Comparison of ENCODE assay signal across 12 cellular contexts in the genomic region with DNA sequence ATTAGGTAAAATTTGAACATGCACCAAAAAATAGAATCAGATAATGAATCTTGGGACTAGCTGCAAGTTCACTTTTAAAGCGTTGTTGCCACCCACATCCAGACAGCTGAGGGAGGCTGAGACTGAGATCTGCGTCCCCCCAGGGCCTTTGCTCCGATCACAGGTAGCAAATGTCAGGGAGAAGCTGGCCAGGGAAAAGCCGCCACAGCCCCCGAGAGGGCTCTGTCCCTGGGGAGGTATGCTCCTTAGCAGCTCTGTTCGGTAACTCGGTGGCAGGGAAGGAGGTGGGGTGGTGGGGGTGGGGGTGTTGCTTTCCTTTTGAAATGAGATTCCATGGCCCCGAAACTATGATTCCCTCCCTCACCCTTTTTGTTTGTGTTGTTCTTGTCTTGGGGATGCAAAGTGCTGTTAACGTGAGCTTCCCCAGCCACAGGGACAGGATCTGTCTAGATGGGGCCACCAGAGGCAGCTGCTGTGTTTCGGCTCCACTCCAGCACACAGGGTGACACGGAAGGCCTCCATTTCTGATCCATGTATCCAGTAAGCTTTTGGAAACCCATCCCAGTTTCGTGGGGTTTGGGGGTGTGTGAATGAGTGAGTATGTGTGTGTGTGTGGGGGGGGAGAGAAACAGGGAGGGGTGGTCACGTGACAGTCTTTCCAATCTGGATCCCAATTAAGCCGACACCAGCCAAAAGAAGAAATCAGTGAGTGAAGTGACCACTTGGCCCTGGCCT. TPM values are rescaled to one million over a fixed set of nuclear protein-coding genes. Genes with fewer than 3 reads are reported as not detected.
DNase-seq lines count a peak whose midpoint lies in the region; ATAC-seq and TF ChIP-seq lines count a peak whose summit lies in the region.
"Had no signal": no experiment of that assay in that cellular context is flagged by ENCODE, and none has a peak within 500 bp of the region (broad histone marks: within the 10 kb centered on the region; RNA-seq: fewer than 3 reads in every experiment).

No MANE protein-coding gene starts in this region.

- H2AK5ac ChIP-seq in mesendoderm (ENCODE audit: low read length), result no peak overlapping the region

- no peak for TF ChIP-seq CTCF in heart left ventricle (IDR thresholded peaks at IDR 0.05)

- no peak overlapping the region for H3K4me3 Mint-ChIP-seq in natural killer cell treated with Interleukin-12 subunit alpha and Interleukin-12 subunit beta and Interleukin-15 and Interleukin-18, amount 100 ng/mL, for 72 hours

- H3K4me1 ChIP-seq in heart left ventricle (peaks cover 0 to 19% (median 7%) of the 10 kb centered on the region in 12 donors), mesendoderm (ENCODE audit: control insufficient read depth, low read depth, low read length) (peaks cover 2% of the 10 kb centered on the region), urinary bladder (ENCODE audit: insufficient read depth) (peaks cover 4% of the 10 kb centered on the region)

- H3K27ac Mint-ChIP-seq in natural killer cell treated with Interleukin-12 subunit alpha and Interleukin-12 subunit beta and Interleukin-15 and Interleukin-18, amount 100 ng/mL, for 72 hours, result no peak overlapping the region

- WGBS in heart left ventricle, 4 donors, result 14 to 23% (median 17%) methylated on average over 14 of the region's 14 CpGs
- WGBS in mesendoderm (ENCODE audit: extremely low coverage, insufficient coverage, low lambda C conversion rate), result no CpG with 5 or more reads among the region's 14 CpGs
- WGBS in urinary bladder, result 32% methylated on average over 14 of the region's 14 CpGs

- no peaks in the 10 kb centered on the region for H3K9me3 ChIP-seq in heart left ventricle

- no peak for ATAC-seq in heart left ventricle
- ATAC-seq in left ventricle myocardium superior, result no peak
- ATAC-seq in natural killer cell treated with Interleukin-12 subunit alpha and Interleukin-12 subunit beta and Interleukin-15 and Interleukin-18, amount 100 ng/mL, for 72 hours, result no peak
- ATAC-seq in GM19455 (IDR thresholded peaks at IDR 0.05; ENCODE audit: unreplicated experiment), result no peak
- no peak for ATAC-seq in HG03520 (IDR thresholded peaks at IDR 0.05; ENCODE audit: unreplicated experiment)

- no peak for TF ChIP-seq POLR2A in heart left ventricle (IDR thresholded peaks at IDR 0.05)

- intact Hi-C loops in heart left ventricle (cut with DNase I), result no loop called here
- intact Hi-C loops in left ventricle myocardium superior (cut with micrococcal nuclease), result no loop called here

- H3K4ac ChIP-seq in mesendoderm (ENCODE audit: low read depth, low read length), result no peak overlapping the region

- H3K4me3 ChIP-seq in heart left ventricle, result peak overlapping the region in 10 of 12 donors; percentile 27 to 57 (median 50)
- peak overlapping the region; percentile 28 for H3K4me3 ChIP-seq in mesendoderm (ENCODE audit: low read length)
- peak overlapping the region; percentile 44 for H3K4me3 ChIP-seq in urinary bladder (ENCODE audit: low read depth, low read length)

- H3K79me1 ChIP-seq in mesendoderm (ENCODE audit: low read length), result no peaks in the 10 kb centered on the region

- no peak overlapping the region for H2BK120ac ChIP-seq in mesendoderm (ENCODE audit: low read depth, low read length)

- H3K56ac ChIP-seq in mesendoderm (ENCODE audit: low read length), result peak overlapping the region; percentile 82

- H2BK15ac ChIP-seq in mesendoderm (replicated peaks; ENCODE audit: low read depth), result no peak overlapping the region

- H3K4me1 Mint-ChIP-seq in natural killer cell treated with Interleukin-12 subunit alpha and Interleukin-12 subunit beta and Interleukin-15 and Interleukin-18, amount 100 ng/mL, for 72 hours (ENCODE audit: low read depth in 2 of 2), result peaks cover 0 to 2% of the 10 kb centered on the region in 2 donors

- no peaks in the 10 kb centered on the region for H3K36me3 ChIP-seq in heart left ventricle
- H3K36me3 ChIP-seq in mesendoderm (ENCODE audit: control insufficient read depth, insufficient read depth, low read length), result no peaks in the 10 kb centered on the region
- H3K36me3 ChIP-seq in urinary bladder (ENCODE audit: insufficient read depth), result no peaks in the 10 kb centered on the region

- H3K79me2 ChIP-seq in mesendoderm (ENCODE audit: control insufficient read depth, insufficient read depth, low read length), result no peaks in the 10 kb centered on the region

- DNase-seq in heart left ventricle (no peak), left ventricle myocardium superior (no peak), cerebellar cortex (ENCODE audit: low spot score) (peak; percentile 55), mesendoderm (peak; percentile 35)
- no peak for DNase-seq in natural killer cell treated with Interleukin-12 subunit alpha and Interleukin-12 subunit beta and Interleukin-15 and Interleukin-18, amount 100 ng/mL, for 72 hours (ENCODE audit: low spot score)
- DNase-seq: activated CD4-positive, CD25-positive, alpha-beta regulatory T cell; effector memory CD4-positive, alpha-beta T cell; naive B cell; NCI-H2107 had no signal

- no peak overlapping the region for H3K23ac ChIP-seq in mesendoderm (ENCODE audit: low read length)

- H3K27me3 Mint-ChIP-seq in natural killer cell treated with Interleukin-12 subunit alpha and Interleukin-12 subunit beta and Interleukin-15 and Interleukin-18, amount 100 ng/mL, for 72 hours, result peaks cover 50 to 71% of the 10 kb centered on the region in 2 donors

- H2BK5ac ChIP-seq in mesendoderm (ENCODE audit: low read length), result no peak overlapping the region

- H3K27me3 ChIP-seq in heart left ventricle (peaks cover 15 to 85% (median 45%) of the 10 kb centered on the region in 9 donors), mesendoderm (ENCODE audit: insufficient read depth, low read length, poor library complexity) (peaks cover 20% of the 10 kb centered on the region)

- H3K27ac ChIP-seq in heart left ventricle (no peak overlapping the region), mesendoderm (ENCODE audit: low read depth, low read length) (no peak overlapping the region), urinary bladder (ENCODE audit: low read depth) (no peak overlapping the region)

- H3K9ac ChIP-seq in mesendoderm (ENCODE audit: low read length), result peak overlapping the region; percentile 61

- no peaks in the 10 kb centered on the region for H3K9me3 Mint-ChIP-seq in natural killer cell treated with Interleukin-12 subunit alpha and Interleukin-12 subunit beta and Interleukin-15 and Interleukin-18, amount 100 ng/mL, for 72 hours

- no peak overlapping the region for H4K5ac ChIP-seq in mesendoderm (ENCODE audit: low read length)

- H3K18ac ChIP-seq in mesendoderm (ENCODE audit: low read length), result no peak overlapping the region

- no peaks in the 10 kb centered on the region for H3K36me3 Mint-ChIP-seq in natural killer cell treated with Interleukin-12 subunit alpha and Interleukin-12 subunit beta and Interleukin-15 and Interleukin-18, amount 100 ng/mL, for 72 hours
- H3K36me3 Mint-ChIP-seq: naive B cell had no signal

- H4K8ac ChIP-seq in mesendoderm (ENCODE audit: low read depth, low read length), result no peak overlapping the region

- peak overlapping the region; percentile 92 for H3K4me2 ChIP-seq in mesendoderm (ENCODE audit: low read length)

RNA-seq across cellular contexts. Expression of gene MINAR1, which starts 1.1 kb away (rescaled TPM):
- total RNA-seq in heart left ventricle (under 1 TPM in 7 of 9 donors, not detected in 2; 0.04 to 0.29 (median 0.14) TPM), left ventricle myocardium superior (0.07 TPM), urinary bladder (4.9 TPM)
- polyA plus RNA-seq in heart left ventricle (under 1 TPM; 0.04 to 0.06 TPM), urinary bladder (0.16 TPM)
- polyA plus RNA-seq in mesendoderm (2013, experiment 1 of 2), result 0.28 TPM
- 0.25 TPM for polyA plus RNA-seq in mesendoderm (2013, experiment 2 of 2)
- total RNA-seq in natural killer cell treated with Interleukin-12 subunit alpha and Interleukin-12 subunit beta and Interleukin-15 and Interleukin-18, amount 100 ng/mL, for 72 hours, result 1 to 10 TPM; 1.1 to 1.7 TPM

Comparison
In these comparisons a context has a peak if more than half of its experiments do, and no peak if none do; other contexts are left out.
1. DNase-seq: peak in cerebellar cortex (single experiment) and mesendoderm (single experiment); none in heart left ventricle (0 of 5), left ventricle myocardium superior (single experiment) and natural killer cell treated with Interleukin-12 subunit alpha and Interleukin-12 subunit beta and Interleukin-15 and Interleukin-18, amount 100 ng/mL, for 72 hours (single experiment).
2. Peak in every context shown above with its lines, with median percentiles within 50 percentile points of each other: H3K4me3 ChIP-seq.